In genomic region chr1:165114022-165114888, GRCh38 we compare ENCODE assay signal across 8 cellular contexts.
DNase-seq lines count a peak whose midpoint lies in the region; ATAC-seq, FAIRE-seq and TF ChIP-seq lines count a peak whose summit lies in the region.

No MANE protein-coding gene starts in this region.

- H3K9me3 Mint-ChIP-seq in Calu3 (ENCODE audit: low read depth, unreplicated experiment): no peaks in the 10 kb centered on the region

- WGBS in GM12878 (ENCODE audit: insufficient coverage, insufficient replicate concordance, low lambda C conversion rate, missing lambda C conversion rate): 21% methylated on average over 14 of the region's 14 CpGs

- intact Hi-C loops in Calu3 (cut with micrococcal nuclease; ENCODE audit: unreplicated experiment): loop anchor here (1.0 kb wide), 1 partner anchor 29 kb away; no protein-coding TSS in a partner anchor
- intact Hi-C loops in HCT116 (cut with micrococcal nuclease): loop anchor here (1.0 to 10.0 kb wide), 3 partner anchors 31 to 481 kb away; no protein-coding TSS in a partner anchor
- intact Hi-C loops in GM12878 (cut with micrococcal nuclease; ENCODE audit: unreplicated experiment): no loop called here

- H3K36me3 Mint-ChIP-seq in Calu3 (ENCODE audit: insufficient read depth, unreplicated experiment): no peaks in the 10 kb centered on the region

- peaks cover 63% of the 10 kb centered on the region for H3K27me3 Mint-ChIP-seq in Calu3 (ENCODE audit: unreplicated experiment)

- peak; percentile 70 for DNase-seq in Calu3
- DNase-seq in HCT116 (ENCODE audit: low read depth, low spot score): peak; percentile 44
- DNase-seq in NCI-H460 (ENCODE audit: extremely low read depth, low read depth): peak; percentile 59
- DNase-seq in GM12878 (ENCODE audit: low read depth, low spot score): no peak
- DNase-seq in kidney glomerular epithelial cell (lab: John Stamatoyannopoulos, UW): peak; percentile 13

- no peaks in the 10 kb centered on the region for H3K79me2 ChIP-seq in HCT116 (ENCODE audit: insufficient read depth, low read length)
- H3K79me2 ChIP-seq in GM12878 (ENCODE audit: control insufficient read depth, insufficient read depth, low read length): no peaks in the 10 kb centered on the region

- in situ Hi-C loops in GM12878 (cut with MboI): no loop called here

- TF ChIP-seq POLR2A in HCT116 (IDR thresholded peaks at IDR 0.05; ENCODE audit: borderline replicate concordance, extremely low read depth, insufficient read depth, insufficient read length) (no peak), GM12878 (IDR thresholded peaks at IDR 0.05; ENCODE audit: low read depth, low read length) (no peak)

- no peak overlapping the region for H2AFZ ChIP-seq in HCT116 (ENCODE audit: low read depth, low read length, poor library complexity, severe bottlenecking)
- no peak overlapping the region for H2AFZ ChIP-seq in GM12878 (ENCODE audit: control insufficient read depth, low read depth, low read length)

- no peak overlapping the region for H3K27ac Mint-ChIP-seq in Calu3 (ENCODE audit: unreplicated experiment)

- ATAC-seq in HCT116 (peak; percentile 74), GM12878 (peak; percentile 31; the same call in 1 of the 3 replicates), GM19452 (IDR thresholded peaks at IDR 0.05; ENCODE audit: unreplicated experiment) (no peak), HG02610 (IDR thresholded peaks at IDR 0.05; ENCODE audit: unreplicated experiment) (no peak), GM21576 (IDR thresholded peaks at IDR 0.05; ENCODE audit: unreplicated experiment) (no peak)

- H4K20me1 ChIP-seq in HCT116 (ENCODE audit: insufficient read depth) (no peaks in the 10 kb centered on the region), GM12878 (ENCODE audit: control insufficient read depth, insufficient read depth) (no peaks in the 10 kb centered on the region)

- RAD21 ChIA-PET in HCT116 (lab: Charles Lee; ENCODE audit: low non-redundant PET in 1 of 2, low total read pairs in 2 of 2, uncharacterized antibody in 2 of 2, unreplicated experiment in 2 of 2) (no interaction called here), GM12878 (lab: Charles Lee; ENCODE audit: unreplicated experiment) (interaction anchor here (1.4 kb wide), 1 partner anchor 15 kb away, joined by 4 read pairs; no protein-coding TSS in a partner anchor)

- POLR2A ChIA-PET in HCT116 (lab: Charles Lee) (no interaction called here), GM12878 (lab: Charles Lee) (no interaction called here)

- peaks cover 7% of the 10 kb centered on the region for H3K4me1 Mint-ChIP-seq in Calu3 (ENCODE audit: low read depth, unreplicated experiment)

- no peak overlapping the region for H3K4me3 ChIP-seq in HCT116 (replicated peaks in 1 of 2; ENCODE audit: low read depth in 1 of 2, low read length in 2 of 2)
- H3K4me3 ChIP-seq in GM12878: no peak overlapping the region

- no peak for TF ChIP-seq EP300 in GM12878 (IDR thresholded peaks at IDR 0.05; ENCODE audit: borderline replicate concordance in 1 of 2, control insufficient read depth in 1 of 2, low read depth in 2 of 2, low read length in 2 of 2)

- H3K27ac ChIP-seq in HCT116 (ENCODE audit: low read depth, low read length) (no peak overlapping the region), GM12878 (ENCODE audit: control insufficient read depth, insufficient read depth) (no peak overlapping the region)

- no TSS peak for BruUV-seq in Calu3 (replicated peaks; lab: Mats Ljungman, UMichigan)
- BruUV-seq in HCT116 (replicated peaks; lab: Mats Ljungman, UMichigan): no TSS peak
- no TSS peak for BruUV-seq in GM12878 (replicated peaks; lab: Mats Ljungman, UMichigan)

- TF ChIP-seq RAD21 in HCT116 (IDR thresholded peaks at IDR 0.05; ENCODE audit: low read depth): peak; percentile 82
- peak; percentile 57 for TF ChIP-seq RAD21 in GM12878 (IDR thresholded peaks at IDR 0.05; ENCODE audit: insufficient read depth, low read depth, low read length)

- no peaks in the 10 kb centered on the region for H3K9me2 ChIP-seq in HCT116 (ENCODE audit: insufficient read depth)

- H3K36me3 ChIP-seq in HCT116 (ENCODE audit: control insufficient read depth in 1 of 2, insufficient read depth in 2 of 2, low read length in 2 of 2) (no peaks in the 10 kb centered on the region), GM12878 (ENCODE audit: control insufficient read depth in 2 of 2, insufficient read depth in 2 of 2, low read length in 1 of 2) (no peaks in the 10 kb centered on the region)

- H3K4me3 Mint-ChIP-seq in Calu3 (ENCODE audit: low read depth, unreplicated experiment): no peak overlapping the region

- H3K4me2 ChIP-seq in HCT116 (ENCODE audit: low read length) (no peak overlapping the region), GM12878 (ENCODE audit: control insufficient read depth, insufficient read depth) (no peak overlapping the region)

- CTCF ChIA-PET in Calu3 (lab: Charles Lee) (interaction anchor here (0.7 to 1.8 kb wide), 6 partner anchors 15 to 478 kb away, joined by 3 to 10 read pairs (median 3); no protein-coding TSS in a partner anchor), HCT116 (lab: Charles Lee) (interaction anchor here (0.6 to 3.9 kb wide), 11 partner anchors 9 to 254 kb away, joined by 3 to 26 read pairs (median 4); no protein-coding TSS in a partner anchor), GM12878 (lab: Yijun Ruan, JAX) (interaction anchor here (0.9 to 3.1 kb wide), 13 partner anchors 9 to 1580 kb away, joined by 3 to 25 read pairs (median 3); no protein-coding TSS in a partner anchor)

- H3K27me3 ChIP-seq in HCT116 (ENCODE audit: insufficient read depth, low read length) (peaks cover 16% of the 10 kb centered on the region), GM12878 (replicated peaks in 1 of 2; ENCODE audit: control insufficient read depth in 2 of 2, insufficient read depth in 2 of 2, low read length in 1 of 2) (peaks cover 3 to 6% of the 10 kb centered on the region in 2 experiments; a peak in 2 of 4 replicates)

- SMC1A ChIA-PET in GM12878 (lab: Charles Lee; ENCODE audit: uncharacterized antibody, unreplicated experiment): interaction anchor here (0.6 to 1.0 kb wide), 2 partner anchors 12 to 68 kb away, joined by 3 read pairs; no protein-coding TSS in a partner anchor

- TF ChIP-seq CTCF in Calu3 (IDR thresholded peaks at IDR 0.05; ENCODE audit: unreplicated experiment): peak; percentile 69
- peak; percentile 65 to 79 (median 67) for TF ChIP-seq CTCF in HCT116 (IDR thresholded peaks at IDR 0.05 in 2 of 3, conservative IDR thresholded peaks at IDR 0.05 in 1 of 3; ENCODE audit: borderline replicate concordance in 1 of 3, insufficient read depth in 1 of 3, low read depth in 2 of 3, low read length in 2 of 3)
- TF ChIP-seq CTCF in GM12878 (IDR thresholded peaks at IDR 0.05 in 2 of 3, conservative IDR thresholded peaks at IDR 0.05 in 1 of 3; ENCODE audit: control insufficient read depth in 2 of 3, extremely low read depth in 1 of 3, insufficient read depth in 1 of 3, low read depth in 3 of 3, low read length in 3 of 3): peak; percentile 54 to 70 (median 68); a peak in 5 of 6 replicates

- H3K9ac ChIP-seq in HCT116 (ENCODE audit: low read length): no peak overlapping the region
- no peak overlapping the region for H3K9ac ChIP-seq in GM12878 (ENCODE audit: control insufficient read depth, insufficient read depth, low read length)

- H3K9me3 ChIP-seq in HCT116 (ENCODE audit: control insufficient read depth in 1 of 2, insufficient read depth in 1 of 2, low read depth in 1 of 2, low read length in 2 of 2): no peaks in the 10 kb centered on the region
- no peaks in the 10 kb centered on the region for H3K9me3 ChIP-seq in GM12878 (replicated peaks; ENCODE audit: control insufficient read depth, insufficient read depth, low read length)

- H3K4me1 ChIP-seq in HCT116 (ENCODE audit: control insufficient read depth in 1 of 2, insufficient read depth in 2 of 2, low read length in 2 of 2) (peaks cover 0 to 13% of the 10 kb centered on the region in 2 experiments; a peak in 2 of 4 replicates), GM12878 (ENCODE audit: control insufficient read depth, insufficient read depth, low read length) (no peaks in the 10 kb centered on the region)

- FAIRE-seq in GM12878 (lab: Jason Lieb, UNC): no peak

TF ChIP-seq in HCT116, 20 proteins besides CTCF, POLR2A, EP300 and RAD21:
- TF ChIP-seq CEBPB (IDR thresholded peaks at IDR 0.05; ENCODE audit: low read depth) (no peak), YY1 (IDR thresholded peaks at IDR 0.05; ENCODE audit: extremely low read depth, insufficient replicate concordance, low read depth, low read length) (no peak), SP1 (IDR thresholded peaks at IDR 0.05; ENCODE audit: low read depth) (no peak), SRF (IDR thresholded peaks at IDR 0.05; ENCODE audit: low read depth) (0 out of 2 replicates have a peak, but pooled peaks have one; percentile 47)

TF ChIP-seq in GM12878, 131 proteins besides CTCF, POLR2A, EP300 and RAD21 (continues in another document):
- no peak for TF ChIP-seq ZNF687 (IDR thresholded peaks at IDR 0.05)

Comparison
In these comparisons a context has a peak if more than half of its experiments do, and no peak if none do; other contexts are left out.
1. ATAC-seq: peak in HCT116 (single experiment) and GM12878 (single experiment); none in GM19452 (single experiment), HG02610 (single experiment) and GM21576 (single experiment).
2. Peak in every context shown above with its lines, with median percentiles within 50 percentile points of each other: CTCF ChIP-seq.